Comparison of ENCODE assay signal across 8 cellular contexts in genomic region chr4:88007304-88008132, GRCh38. TPM values are rescaled to one million over a fixed set of nuclear protein-coding genes. Genes with fewer than 3 reads are reported as not detected.
DNase-seq lines count a peak whose midpoint lies in the region; ATAC-seq, FAIRE-seq and TF ChIP-seq lines count a peak whose summit lies in the region.

PKD2 (plus strand) TSS chr4:88007635; CDS start chr4:88007734, 99 bp downstream.

- H3K4me1 ChIP-seq in HUES6 (ENCODE audit: control insufficient read depth, insufficient read depth, low read length) (peaks cover 30% of the 10 kb centered on the region), SJCRH30 (peaks cover 16% of the 10 kb centered on the region), neutrophil (ENCODE audit: control insufficient read depth in 1 of 2, insufficient read depth in 1 of 2, low read depth in 1 of 2, low read length in 1 of 2) (peaks cover 35 to 41% of the 10 kb centered on the region in 2 experiments)

- DNase-seq in DMS53 treated with DMSO at 0.1 percent for 48 hours (lab: John Stamatoyannopoulos, UW; ENCODE audit: unreplicated experiment) (peak; percentile 11), SJCRH30 (peak; percentile 89), frontal cortex (ENCODE audit: low spot score in 2 of 2) (peak; percentile 90 to 92), substantia nigra (lab: John Stamatoyannopoulos, UW) (peak; percentile 18 to 92 (median 74))
- DNase-seq in activated naive CD4-positive, alpha-beta T cell (lab: John Stamatoyannopoulos, UW), result peak; percentile 3 to 58 (median 16)

- H3K9ac ChIP-seq in HUES6 (ENCODE audit: low read length), result peak within 1 kb of the TSS; percentile 93

- H3K4me3 ChIP-seq in HUES6 (ENCODE audit: low read depth, low read length) (peak within 1 kb of the TSS; percentile 90), SJCRH30 (peak within 1 kb of the TSS; percentile 97), neutrophil (ENCODE audit: low read depth in 1 of 2, low read length in 1 of 2) (peak within 1 kb of the TSS; percentile 69 to 77)

- H3K27ac ChIP-seq in HUES6 (ENCODE audit: low read depth, low read length), result peak within 1 kb of the TSS; percentile 43; the same call in 1 of the 2 replicates
- H3K27ac ChIP-seq in SJCRH30, result peak within 1 kb of the TSS; percentile 57
- H3K27ac ChIP-seq in neutrophil, result peak within 1 kb of the TSS; percentile 64
- peak within 1 kb of the TSS; percentile 81 for H3K27ac ChIP-seq in substantia nigra (ENCODE audit: low read depth, low read length, poor library complexity, severe bottlenecking)

- H3K27me3 ChIP-seq in HUES6 (ENCODE audit: control insufficient read depth, insufficient read depth, low read length) (peaks cover 25% of the 10 kb centered on the region), SJCRH30 (no peaks in the 10 kb centered on the region), neutrophil (peaks cover 18% of the 10 kb centered on the region)

- no peak for TF ChIP-seq CTCF in neutrophil (IDR thresholded peaks at IDR 0.05)

- no peaks in the 10 kb centered on the region for H3K36me3 ChIP-seq in HUES6 (ENCODE audit: control insufficient read depth, insufficient read depth, low read length)
- 0 out of 2 replicates have a peak, but pooled peaks cover 2% of the 10 kb centered on the region for H3K36me3 ChIP-seq in SJCRH30
- no peaks in the 10 kb centered on the region for H3K36me3 ChIP-seq in neutrophil

- H3K9me3 ChIP-seq in HUES6 (ENCODE audit: control insufficient read depth, insufficient read depth, low read depth, low read length), result no peaks in the 10 kb centered on the region
- H3K9me3 ChIP-seq in SJCRH30 (replicated peaks), result no peaks in the 10 kb centered on the region
- H3K9me3 ChIP-seq in neutrophil, result no peaks in the 10 kb centered on the region

- no peak for FAIRE-seq in frontal cortex (lab: Jason Lieb, UNC)

- ATAC-seq in GM21423 (IDR thresholded peaks at IDR 0.05; ENCODE audit: unreplicated experiment), result peak; percentile 85

RNA-seq across cellular contexts. Expression of gene PKD2, which starts in this region (rescaled TPM):
- 32.1 and 34.2 TPM in 2 replicates for total RNA-seq in SJCRH30 (2014; rRNA removed; shearing (Covaris generic))
- 58.3 TPM for total RNA-seq in frontal cortex

Comparison
In these comparisons a context has a peak if more than half of its experiments do, and no peak if none do; other contexts are left out.
1. Peak in every context shown above with its lines: DNase-seq, ATAC-seq, H3K4me3 ChIP-seq and H3K27ac ChIP-seq.
2. DNase-seq: peak in every context shown above with its lines; median percentile 91 in frontal cortex; 89 in SJCRH30; 74 in substantia nigra; 16 in activated naive CD4-positive, alpha-beta T cell; 11 in DMS53 treated with DMSO at 0.1 percent for 48 hours.